ENCODE assay signal across 19 cellular contexts in the genomic region with DNA sequence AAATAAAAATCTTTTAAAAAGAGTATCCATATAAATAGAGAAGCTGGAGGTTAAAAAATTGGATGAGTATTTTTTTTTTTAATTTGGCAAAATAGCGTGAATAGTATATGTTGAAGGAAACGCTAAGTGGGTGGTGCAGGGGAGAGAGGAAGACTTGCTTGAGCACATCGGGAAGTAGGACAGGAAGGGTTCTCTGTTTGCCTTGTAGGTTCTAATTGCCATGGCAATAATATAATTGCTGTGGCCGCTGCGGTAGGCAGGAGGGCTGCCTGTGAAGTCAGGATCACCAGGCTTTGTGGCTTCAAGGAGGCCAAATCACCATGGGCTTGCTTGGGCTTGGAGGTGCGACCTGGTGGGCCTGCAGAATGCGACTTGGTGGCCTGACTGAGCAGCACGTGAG. TPM values are rescaled to one million over a fixed set of nuclear protein-coding genes. Genes with fewer than 3 reads are reported as not detected.
DNase-seq lines count a peak whose midpoint lies in the region; ATAC-seq and TF ChIP-seq lines count a peak whose summit lies in the region.
"Had no signal": no experiment of that assay in that cellular context is flagged by ENCODE, and none has a peak within 500 bp of the region (broad histone marks: within the 10 kb centered on the region; RNA-seq: fewer than 3 reads in every experiment).

No MANE protein-coding gene starts in this region.

- H3K9me3 Mint-ChIP-seq in CD4-positive, CD25-positive, alpha-beta regulatory T cell: peaks cover 0 to 5% (median 0%) of the 10 kb centered on the region in 7 donors
- H3K9me3 Mint-ChIP-seq in effector memory CD8-positive, alpha-beta T cell: no peaks in the 10 kb centered on the region
- H3K9me3 Mint-ChIP-seq in nephron progenitor cell: peaks cover 61% of the 10 kb centered on the region
- peaks cover 3% of the 10 kb centered on the region for H3K9me3 Mint-ChIP-seq in activated T-cell treated with anti-CD3 and anti-CD28 coated beads, Interleukin-2, amount 50 U/mL, for 4 hours

- peak overlapping the region in 2 of 4 donors; percentile 39 to 41 for H3K4me3 Mint-ChIP-seq in CD4-positive, CD25-positive, alpha-beta regulatory T cell
- peak overlapping the region in 1 of 2 donors; percentile 83 for H3K4me3 Mint-ChIP-seq in effector memory CD8-positive, alpha-beta T cell
- no peak overlapping the region for H3K4me3 Mint-ChIP-seq in nephron progenitor cell
- H3K4me3 Mint-ChIP-seq in activated T-cell treated with anti-CD3 and anti-CD28 coated beads, Interleukin-2, amount 50 U/mL, for 4 hours: no peak overlapping the region
- H3K4me3 Mint-ChIP-seq: B cell had no signal

- peaks cover 6% of the 10 kb centered on the region for H3K36me3 ChIP-seq in CD4-positive, CD25-positive, alpha-beta regulatory T cell (ENCODE audit: control insufficient read depth, insufficient read depth, low read length)

- peak overlapping the region; percentile 59 to 89 (median 59) for H3K27ac Mint-ChIP-seq in CD4-positive, CD25-positive, alpha-beta regulatory T cell
- H3K27ac Mint-ChIP-seq in effector memory CD8-positive, alpha-beta T cell: peak overlapping the region; percentile 65 to 97
- peak overlapping the region; percentile 12 for H3K27ac Mint-ChIP-seq in nephron progenitor cell
- H3K27ac Mint-ChIP-seq: B cell had no signal

- H3K9me3 ChIP-seq in CD4-positive, CD25-positive, alpha-beta regulatory T cell (ENCODE audit: control insufficient read depth in 2 of 2, low read length in 2 of 2): no peaks in the 10 kb centered on the region
- H3K9me3 ChIP-seq: HAP-1 had no signal

- no peak overlapping the region for H3K4me3 ChIP-seq in CD4-positive, CD25-positive, alpha-beta regulatory T cell (ENCODE audit: low read depth, low read length)
- H3K4me3 ChIP-seq in LNCaP clone FGC (ENCODE audit: low read depth, low read length): peak overlapping the region; percentile 16; the same call in 1 of the 2 replicates
- H3K4me3 ChIP-seq: HAP-1 had no signal

- no peak for DNase-seq in CD4-positive, CD25-positive, alpha-beta regulatory T cell
- DNase-seq in LNCaP clone FGC (ENCODE audit: low read depth) (no peak), nephron progenitor cell (no peak), activated gamma-delta T cell treated with Interleukin-2 at 50 U/mL for 16 hours (no peak), AG08396 (ENCODE audit: low spot score) (no peak), SKM-1 (lab: John Stamatoyannopoulos, UW; ENCODE audit: unreplicated experiment) (no peak)
- DNase-seq in effector memory CD8-positive, alpha-beta T cell: peak in 2 of 3 experiments; percentile 42 to 43
- no peak for DNase-seq in activated T-cell treated with anti-CD3 and anti-CD28 coated beads, Interleukin-2, amount 50 U/mL, for 4 hours
- DNase-seq: COR-L47, DMS153, MV-4-11, NCI-H1417 treated with DMSO at 0.1 percent for 48 hours, NCI-H2029, NCI-H2171 treated with DMSO at 0.1 percent for 48 hours, NCI-H82 had no signal

- peaks cover 16% of the 10 kb centered on the region for H3K4me1 ChIP-seq in CD4-positive, CD25-positive, alpha-beta regulatory T cell (ENCODE audit: control insufficient read depth, insufficient read depth, low read length, poor library complexity, severe bottlenecking)

- H3K27ac ChIP-seq in CD4-positive, CD25-positive, alpha-beta regulatory T cell (ENCODE audit: insufficient read depth, low read length, poor library complexity, severe bottlenecking): no peak overlapping the region

- peaks cover 37 to 61% (median 42%) of the 10 kb centered on the region in 4 donors for H3K4me1 Mint-ChIP-seq in CD4-positive, CD25-positive, alpha-beta regulatory T cell
- peaks cover 46 to 56% of the 10 kb centered on the region in 2 donors for H3K4me1 Mint-ChIP-seq in effector memory CD8-positive, alpha-beta T cell (ENCODE audit: low read depth in 2 of 2)
- H3K4me1 Mint-ChIP-seq in nephron progenitor cell: peaks cover 7% of the 10 kb centered on the region
- peaks cover 58% of the 10 kb centered on the region for H3K4me1 Mint-ChIP-seq in activated T-cell treated with anti-CD3 and anti-CD28 coated beads, Interleukin-2, amount 50 U/mL, for 4 hours (ENCODE audit: low read depth)

- no peaks in the 10 kb centered on the region for H3K27me3 Mint-ChIP-seq in CD4-positive, CD25-positive, alpha-beta regulatory T cell
- no peaks in the 10 kb centered on the region for H3K27me3 Mint-ChIP-seq in effector memory CD8-positive, alpha-beta T cell
- H3K27me3 Mint-ChIP-seq in nephron progenitor cell (ENCODE audit: low read depth, poor library complexity): no peaks in the 10 kb centered on the region
- H3K27me3 Mint-ChIP-seq in activated T-cell treated with anti-CD3 and anti-CD28 coated beads, Interleukin-2, amount 50 U/mL, for 4 hours (ENCODE audit: low read depth): no peaks in the 10 kb centered on the region
- H3K27me3 Mint-ChIP-seq: B cell had no signal

- ATAC-seq in CD4-positive, CD25-positive, alpha-beta regulatory T cell (ENCODE audit: low read depth in 2 of 2): no peak
- ATAC-seq in effector memory CD8-positive, alpha-beta T cell (replicated peaks): peak; percentile 84
- ATAC-seq in activated T-cell treated with anti-CD3 and anti-CD28 coated beads, Interleukin-2, amount 50 U/mL, for 4 hours: no peak
- ATAC-seq: Panc1, Right ventricle myocardium inferior had no signal

- no peaks in the 10 kb centered on the region for H3K27me3 ChIP-seq in CD4-positive, CD25-positive, alpha-beta regulatory T cell (ENCODE audit: control insufficient read depth, insufficient read depth, low read length)

- no peak for TF ChIP-seq CTCF in LNCaP clone FGC (IDR thresholded peaks at IDR 0.05; ENCODE audit: control insufficient read depth, extremely low read depth, insufficient read depth)
- no peak for TF ChIP-seq CTCF in nephron progenitor cell (IDR thresholded peaks at IDR 0.05)

- H3K36me3 Mint-ChIP-seq in CD4-positive, CD25-positive, alpha-beta regulatory T cell: peaks cover 28% of the 10 kb centered on the region
- H3K36me3 Mint-ChIP-seq in effector memory CD8-positive, alpha-beta T cell (ENCODE audit: insufficient read depth): peaks cover 32% of the 10 kb centered on the region
- peaks cover 79% of the 10 kb centered on the region for H3K36me3 Mint-ChIP-seq in nephron progenitor cell (ENCODE audit: low read depth)
- H3K36me3 Mint-ChIP-seq in activated T-cell treated with anti-CD3 and anti-CD28 coated beads, Interleukin-2, amount 50 U/mL, for 4 hours (ENCODE audit: insufficient read depth): peaks cover 33% of the 10 kb centered on the region

RNA-seq across cellular contexts. Expression of gene IGF2R, which starts 35.1 kb away (rescaled TPM):
- total RNA-seq in CD4-positive, CD25-positive, alpha-beta regulatory T cell: 71.2 TPM
- 10 to 100 TPM in 2 of 4 donors, 1 to 10 TPM in 2; 8.8 to 13.4 (median 9.8) TPM for polyA plus RNA-seq in CD4-positive, CD25-positive, alpha-beta regulatory T cell
- total RNA-seq in activated T-cell treated with anti-CD3 and anti-CD28 coated beads, Interleukin-2, amount 50 U/mL, for 4 hours: 10 to 100 TPM; 44.9 to 65.3 (median 58.2) TPM

Comparison
In these comparisons a context has a peak if more than half of its experiments do, and no peak if none do; other contexts are left out.
1. DNase-seq: peak in effector memory CD8-positive, alpha-beta T cell (2 of 3); none in CD4-positive, CD25-positive, alpha-beta regulatory T cell (0 of 3), LNCaP clone FGC (single experiment), nephron progenitor cell (single experiment), activated T-cell treated with anti-CD3 and anti-CD28 coated beads, Interleukin-2, amount 50 U/mL, for 4 hours (single experiment), activated gamma-delta T cell treated with Interleukin-2 at 50 U/mL for 16 hours (single experiment), AG08396 (single experiment) and SKM-1 (single experiment).
2. H3K27ac Mint-ChIP-seq: peak in every context shown above with its lines; median percentile 81 in effector memory CD8-positive, alpha-beta T cell; 59 in CD4-positive, CD25-positive, alpha-beta regulatory T cell; 12 in nephron progenitor cell.